In genomic region chr11:72823105-72823804, GRCh38 we compare ENCODE assay signal across 1 cellular context.
TF ChIP-seq lines count a peak whose summit lies in the region.

No MANE protein-coding gene starts in this region.

TF ChIP-seq in IMR-90, 13 proteins besides CTCF, POLR2A, EP300 and RAD21 (continued from another document):
- TF ChIP-seq ELK1 (IDR thresholded peaks at IDR 0.05; ENCODE audit: borderline replicate concordance, low read depth, low read length) (no peak), CEBPB (IDR thresholded peaks at IDR 0.05; ENCODE audit: low read depth, low read length) (no peak), RCOR1 (IDR thresholded peaks at IDR 0.05; ENCODE audit: insufficient replicate concordance, low read length) (no peak), CHD1 (IDR thresholded peaks at IDR 0.05; ENCODE audit: low read depth, low read length) (no peak)
